ENCODE assay signal across 1 cellular context in genomic region chr10:110724116-110724701, GRCh38.
TF ChIP-seq lines count a peak whose summit lies in the region.

No MANE protein-coding gene starts in this region.

TF ChIP-seq in GM23338, 12 proteins besides CTCF, POLR2A, EP300 and RAD21 (continued from another document):
- TF ChIP-seq ZNF462 (CRISPR knock-in tag; IDR thresholded peaks at IDR 0.05) (no peak), POLR2AphosphoS5 (IDR thresholded peaks at IDR 0.05; ENCODE audit: low read depth) (no peak), REST (IDR thresholded peaks at IDR 0.05; ENCODE audit: unreplicated experiment) (no peak), STAT1 (IDR thresholded peaks at IDR 0.05; ENCODE audit: unreplicated experiment) (no peak), ETS1 (IDR thresholded peaks at IDR 0.05) (no peak)
